8 cellular contexts compared by ENCODE assay signal in genomic region chr3:119240582-119241434, GRCh38. TPM values are rescaled to one million over a fixed set of nuclear protein-coding genes. Genes with fewer than 3 reads are reported as not detected.
DNase-seq lines count a peak whose midpoint lies in the region; ATAC-seq and TF ChIP-seq lines count a peak whose summit lies in the region.

Gene B4GALT4, minus strand, starts transcription at chr3:119240878. Its CDS starts 10,779 bp downstream, at chr3:119230099.

- no peaks in the 10 kb centered on the region for H3K9me3 ChIP-seq in DOHH2 (ENCODE audit: control insufficient read depth, insufficient read depth, low read length)
- no peaks in the 10 kb centered on the region for H3K9me3 ChIP-seq in fibroblast of lung (ENCODE audit: control insufficient read depth, insufficient read depth, low read depth, low read length)
- H3K9me3 ChIP-seq in naive thymus-derived CD4-positive, alpha-beta T cell (ENCODE audit: control insufficient read depth in 2 of 3, low read length in 3 of 3), result no peaks in the 10 kb centered on the region

- intact Hi-C loops in activated T-helper 1 cell treated with anti-CD3 and anti-CD28 coated beads, Interleukin-12 subunit alpha, Interleukin-12 subunit beta, Interleukin-2, Interleukin-4 antibody, amounts not matched to agents 30 ng/mL and 10 ng/mL and 1 ng/mL, durations not matched to agents 14 hours and 24 hours and 36 hours (cut with micrococcal nuclease), result loop anchor here (1.0 to 5.0 kb wide), 17 partner anchors 22 to 854 kb away; partner anchors contain the start of genes COX17, GSK3B, IGSF11 and TIMMDC1
- intact Hi-C loops in naive thymus-derived CD4-positive, alpha-beta T cell (cut with micrococcal nuclease), result loop anchor here (1.0 to 10.0 kb wide), 21 partner anchors 22 to 1354 kb away; partner anchors contain the start of genes ARHGAP31 (in 2 of the 2), COX17 (in 2 of the 2), IGSF11 (in 2 of the 2) and TIMMDC1 (in 2 of the 2)

- peaks cover 6% of the 10 kb centered on the region for H3F3A ChIP-seq in DOHH2 (ENCODE audit: control insufficient read depth, insufficient read depth)

- H3K4me1 ChIP-seq in DOHH2 (ENCODE audit: control insufficient read depth, low read length) (peaks cover 24% of the 10 kb centered on the region), KMS-11 (ENCODE audit: low read depth, poor library complexity, severe bottlenecking) (peaks cover 25% of the 10 kb centered on the region), fibroblast of lung (ENCODE audit: control insufficient read depth, extremely low read depth, insufficient read depth, low read length) (peaks cover 2% of the 10 kb centered on the region)
- H3K4me1 ChIP-seq in naive thymus-derived CD4-positive, alpha-beta T cell (ENCODE audit: control insufficient read depth in 2 of 2, insufficient read depth in 2 of 2, low read length in 2 of 2), result peaks cover 23 to 27% of the 10 kb centered on the region in 2 donors

- H3K4me3 ChIP-seq in DOHH2 (ENCODE audit: low read length) (peak within 1 kb of the TSS; percentile 79), KMS-11 (IDR thresholded peaks at IDR 0.05; ENCODE audit: insufficient read depth, low read depth, low read length) (peak within 1 kb of the TSS; percentile 88), fibroblast of lung (replicated peaks in 1 of 4; ENCODE audit: control extremely low read depth in 1 of 4, insufficient read depth in 1 of 4, low read depth in 3 of 4, low read length in 4 of 4) (peak within 1 kb of the TSS; percentile 67 to 88 (median 82))
- H3K4me3 ChIP-seq in naive thymus-derived CD4-positive, alpha-beta T cell (ENCODE audit: low read length), result peak within 1 kb of the TSS; percentile 71

- DNase-seq in RKO (ENCODE audit: low spot score) (peak; percentile 89), fibroblast of lung (ENCODE audit: low read depth in 2 of 2) (peak; percentile 81 to 86)
- peak; percentile 75 for DNase-seq in activated T-helper 1 cell treated with anti-CD3 and anti-CD28 coated beads, Interleukin-12 subunit alpha, Interleukin-12 subunit beta, Interleukin-2, Interleukin-4 antibody, amounts not matched to agents 30 ng/mL and 10 ng/mL and 1 ng/mL, durations not matched to agents 14 hours and 24 hours and 36 hours (ENCODE audit: low spot score)
- DNase-seq in naive thymus-derived CD4-positive, alpha-beta T cell, result peak; percentile 59 to 79 (median 63)
- peak; percentile 79 for DNase-seq in stimulated activated naive B cell treated with anti-CD40 and anti-IgM and Interleukin-4, amounts not matched to agents 10 μg/mL and 1 μg/mL and 100 μg/mL, for 72 hours

- H3K27me3 ChIP-seq in DOHH2 (ENCODE audit: control insufficient read depth, low read length) (no peaks in the 10 kb centered on the region), KMS-11 (ENCODE audit: insufficient read depth, low read depth) (no peaks in the 10 kb centered on the region), fibroblast of lung (ENCODE audit: control insufficient read depth, insufficient read depth, low read length) (no peaks in the 10 kb centered on the region)
- H3K27me3 ChIP-seq in naive thymus-derived CD4-positive, alpha-beta T cell (ENCODE audit: control insufficient read depth in 2 of 2, insufficient read depth in 2 of 2, low read length in 2 of 2), result no peaks in the 10 kb centered on the region

- H3K9ac ChIP-seq in KMS-11 (peak within 1 kb of the TSS; percentile 84), fibroblast of lung (ENCODE audit: insufficient read depth, low read length) (peak within 1 kb of the TSS; percentile 87)

- H3K27me3 Mint-ChIP-seq in activated T-helper 1 cell treated with anti-CD3 and anti-CD28 coated beads, Interleukin-12 subunit alpha, Interleukin-12 subunit beta, Interleukin-2, Interleukin-4 antibody, amounts not matched to agents 30 ng/mL and 10 ng/mL and 1 ng/mL, durations not matched to agents 14 hours and 24 hours and 36 hours (ENCODE audit: insufficient read depth), result no peaks in the 10 kb centered on the region
- no peaks in the 10 kb centered on the region for H3K27me3 Mint-ChIP-seq in naive thymus-derived CD4-positive, alpha-beta T cell
- no peaks in the 10 kb centered on the region for H3K27me3 Mint-ChIP-seq in stimulated activated naive B cell treated with anti-CD40 and anti-IgM and Interleukin-4, amounts not matched to agents 10 μg/mL and 1 μg/mL and 100 μg/mL, for 72 hours

- H3K36me3 ChIP-seq in DOHH2 (ENCODE audit: control insufficient read depth, low read length), result peaks cover 14% of the 10 kb centered on the region
- H3K36me3 ChIP-seq in KMS-11 (ENCODE audit: insufficient read depth), result no peaks in the 10 kb centered on the region
- peaks cover 3% of the 10 kb centered on the region for H3K36me3 ChIP-seq in fibroblast of lung (ENCODE audit: control insufficient read depth, insufficient read depth, low read length)
- peaks cover 0 to 1% (median 0%) of the 10 kb centered on the region in 3 experiments for H3K36me3 ChIP-seq in naive thymus-derived CD4-positive, alpha-beta T cell (ENCODE audit: control insufficient read depth in 2 of 3, insufficient read depth in 3 of 3, low read length in 3 of 3)

- H3K4me2 ChIP-seq in DOHH2 (ENCODE audit: low read length) (peak within 1 kb of the TSS; percentile 84), KMS-11 (peak within 1 kb of the TSS; percentile 86), fibroblast of lung (ENCODE audit: extremely low read depth, insufficient read depth, low read length) (peak within 1 kb of the TSS; percentile 74)

- POLR2A ChIA-PET in naive thymus-derived CD4-positive, alpha-beta T cell (lab: Charles Lee), result interaction anchor here (0.5 to 1.6 kb wide), 23 partner anchors 15 to 357 kb away, joined by 3 to 11 read pairs (median 4); partner anchors contain the start of genes ARHGAP31, TEX55 and TMEM39A

- peaks cover 40% of the 10 kb centered on the region for H3K4me1 Mint-ChIP-seq in activated T-helper 1 cell treated with anti-CD3 and anti-CD28 coated beads, Interleukin-12 subunit alpha, Interleukin-12 subunit beta, Interleukin-2, Interleukin-4 antibody, amounts not matched to agents 30 ng/mL and 10 ng/mL and 1 ng/mL, durations not matched to agents 14 hours and 24 hours and 36 hours (ENCODE audit: low read depth)
- H3K4me1 Mint-ChIP-seq in naive thymus-derived CD4-positive, alpha-beta T cell, result peaks cover 24 to 45% (median 36%) of the 10 kb centered on the region in 7 donors
- H3K4me1 Mint-ChIP-seq in stimulated activated naive B cell treated with anti-CD40 and anti-IgM and Interleukin-4, amounts not matched to agents 10 μg/mL and 1 μg/mL and 100 μg/mL, for 72 hours, result peaks cover 11 to 19% of the 10 kb centered on the region in 2 donors

- H3K27ac Mint-ChIP-seq in activated T-helper 1 cell treated with anti-CD3 and anti-CD28 coated beads, Interleukin-12 subunit alpha, Interleukin-12 subunit beta, Interleukin-2, Interleukin-4 antibody, amounts not matched to agents 30 ng/mL and 10 ng/mL and 1 ng/mL, durations not matched to agents 14 hours and 24 hours and 36 hours, result peak within 1 kb of the TSS; percentile 90
- H3K27ac Mint-ChIP-seq in naive thymus-derived CD4-positive, alpha-beta T cell, result peak within 1 kb of the TSS; percentile 83 to 96 (median 91)
- peak within 1 kb of the TSS; percentile 94 for H3K27ac Mint-ChIP-seq in stimulated activated naive B cell treated with anti-CD40 and anti-IgM and Interleukin-4, amounts not matched to agents 10 μg/mL and 1 μg/mL and 100 μg/mL, for 72 hours

- peak; percentile 84 for ATAC-seq in GM21786 (IDR thresholded peaks at IDR 0.05; ENCODE audit: unreplicated experiment)
- peak; percentile 78 for ATAC-seq in naive thymus-derived CD4-positive, alpha-beta T cell
- peak; percentile 87 to 90 for ATAC-seq in stimulated activated naive B cell treated with anti-CD40 and anti-IgM and Interleukin-4, amounts not matched to agents 10 μg/mL and 1 μg/mL and 100 μg/mL, for 72 hours (replicated peaks)

- CTCF ChIA-PET in naive thymus-derived CD4-positive, alpha-beta T cell (lab: Charles Lee), result interaction anchor here (0.6 to 3.0 kb wide), 33 partner anchors 8 to 364 kb away, joined by 3 to 73 read pairs (median 4); partner anchors contain the start of genes IGSF11, POGLUT1, TEX55 and TIMMDC1

- H3K79me2 ChIP-seq in DOHH2 (ENCODE audit: control insufficient read depth, low read length) (peaks cover 33% of the 10 kb centered on the region), KMS-11 (ENCODE audit: insufficient read depth, low read depth) (peaks cover 15% of the 10 kb centered on the region; the same call in 1 of the 2 replicates), fibroblast of lung (ENCODE audit: control insufficient read depth, insufficient read depth, low read length) (peaks cover 7% of the 10 kb centered on the region)

- H4K20me1 ChIP-seq in DOHH2 (ENCODE audit: control insufficient read depth, insufficient read depth, low read depth, low read length) (no peaks in the 10 kb centered on the region), KMS-11 (ENCODE audit: insufficient read depth) (no peaks in the 10 kb centered on the region), fibroblast of lung (ENCODE audit: control insufficient read depth, extremely low read depth, insufficient read depth, low read length) (no peaks in the 10 kb centered on the region)

- H3K27ac ChIP-seq in DOHH2 (ENCODE audit: low read depth, low read length) (0 out of 2 replicates have a peak within 1 kb of the TSS, but pooled peaks have one; percentile 6), KMS-11 (peak within 1 kb of the TSS; percentile 59), fibroblast of lung (ENCODE audit: insufficient read depth, low read length) (peak within 1 kb of the TSS; percentile 80)
- peak within 1 kb of the TSS; percentile 90 for H3K27ac ChIP-seq in naive thymus-derived CD4-positive, alpha-beta T cell (ENCODE audit: low read depth, low read length)

- no peaks in the 10 kb centered on the region for H3K9me2 ChIP-seq in DOHH2 (replicated peaks; ENCODE audit: control insufficient read depth, low read length)

- peaks cover 11% of the 10 kb centered on the region for H3K36me3 Mint-ChIP-seq in activated T-helper 1 cell treated with anti-CD3 and anti-CD28 coated beads, Interleukin-12 subunit alpha, Interleukin-12 subunit beta, Interleukin-2, Interleukin-4 antibody, amounts not matched to agents 30 ng/mL and 10 ng/mL and 1 ng/mL, durations not matched to agents 14 hours and 24 hours and 36 hours (ENCODE audit: low read depth)
- peaks cover 0 to 11% (median 8%) of the 10 kb centered on the region in 5 donors for H3K36me3 Mint-ChIP-seq in naive thymus-derived CD4-positive, alpha-beta T cell
- peaks cover 6 to 14% of the 10 kb centered on the region in 2 donors for H3K36me3 Mint-ChIP-seq in stimulated activated naive B cell treated with anti-CD40 and anti-IgM and Interleukin-4, amounts not matched to agents 10 μg/mL and 1 μg/mL and 100 μg/mL, for 72 hours

- H2AFZ ChIP-seq in KMS-11 (ENCODE audit: low read depth), result peak within 1 kb of the TSS; percentile 45
- peak within 1 kb of the TSS; percentile 77 for H2AFZ ChIP-seq in fibroblast of lung (ENCODE audit: low read length)

- no peaks in the 10 kb centered on the region for H3K9me3 Mint-ChIP-seq in activated T-helper 1 cell treated with anti-CD3 and anti-CD28 coated beads, Interleukin-12 subunit alpha, Interleukin-12 subunit beta, Interleukin-2, Interleukin-4 antibody, amounts not matched to agents 30 ng/mL and 10 ng/mL and 1 ng/mL, durations not matched to agents 14 hours and 24 hours and 36 hours
- H3K9me3 Mint-ChIP-seq in naive thymus-derived CD4-positive, alpha-beta T cell, result peaks cover 0 to 2% (median 0%) of the 10 kb centered on the region in 11 donors
- H3K9me3 Mint-ChIP-seq in stimulated activated naive B cell treated with anti-CD40 and anti-IgM and Interleukin-4, amounts not matched to agents 10 μg/mL and 1 μg/mL and 100 μg/mL, for 72 hours, result no peaks in the 10 kb centered on the region

- TF ChIP-seq CTCF in DOHH2 (IDR thresholded peaks at IDR 0.05; ENCODE audit: low read depth, low read length, poor library complexity, severe bottlenecking) (no peak), KMS-11 (conservative IDR thresholded peaks at IDR 0.05; ENCODE audit: low read depth, low read length) (no peak), fibroblast of lung (conservative IDR thresholded peaks at IDR 0.05 in 1 of 2, IDR thresholded peaks at IDR 0.05 in 1 of 2; ENCODE audit: low read depth in 1 of 2, low read length in 2 of 2) (no peak)

- H3K4me3 Mint-ChIP-seq in activated T-helper 1 cell treated with anti-CD3 and anti-CD28 coated beads, Interleukin-12 subunit alpha, Interleukin-12 subunit beta, Interleukin-2, Interleukin-4 antibody, amounts not matched to agents 30 ng/mL and 10 ng/mL and 1 ng/mL, durations not matched to agents 14 hours and 24 hours and 36 hours, result peak within 1 kb of the TSS; percentile 87
- H3K4me3 Mint-ChIP-seq in naive thymus-derived CD4-positive, alpha-beta T cell, result peak within 1 kb of the TSS; percentile 90 to 99 (median 94)
- peak within 1 kb of the TSS; percentile 78 to 95 for H3K4me3 Mint-ChIP-seq in stimulated activated naive B cell treated with anti-CD40 and anti-IgM and Interleukin-4, amounts not matched to agents 10 μg/mL and 1 μg/mL and 100 μg/mL, for 72 hours

RNA-seq across cellular contexts. Expression of gene B4GALT4, which starts in this region (rescaled TPM):
- 14.1 and 18.6 TPM in 2 replicates for total RNA-seq in activated T-helper 1 cell treated with anti-CD3 and anti-CD28 coated beads, Interleukin-12 subunit alpha, Interleukin-12 subunit beta, Interleukin-2, Interleukin-4 antibody, amounts not matched to agents 30 ng/mL and 10 ng/mL and 1 ng/mL, durations not matched to agents 14 hours and 24 hours and 36 hours
- total RNA-seq in fibroblast of lung, result 16.4 and 19.5 TPM in 2 replicates
- 25.8 and 32.4 TPM in 2 replicates for polyA plus RNA-seq in fibroblast of lung
- 23.4 and 28.1 TPM in 2 replicates for polyA plus RNA-seq in fibroblast of lung (2012)
- polyA minus RNA-seq in fibroblast of lung (ENCODE audit: low replicate concordance), result 2.5 and 4.1 TPM in 2 replicates
- 10 to 100 TPM; 18.0 to 39.8 (median 31.9) TPM for total RNA-seq in naive thymus-derived CD4-positive, alpha-beta T cell
- 10 to 100 TPM; 17.9 to 29.6 TPM for polyA plus RNA-seq in naive thymus-derived CD4-positive, alpha-beta T cell

Comparison
In these comparisons a context has a peak if more than half of its experiments do, and no peak if none do; other contexts are left out.
1. Peak in every context shown above with its lines: DNase-seq, ATAC-seq, H3K4me3 ChIP-seq and H3K27ac ChIP-seq.
2. H3K27ac ChIP-seq: peak in every context shown above with its lines; median percentile 90 in naive thymus-derived CD4-positive, alpha-beta T cell; 80 in fibroblast of lung; 59 in KMS-11; 6 in DOHH2.